ENCODE assay signal across 17 cellular contexts in genomic region chr10:74310652-74311257, GRCh38.
"Had no signal": no experiment of that assay in that cellular context is flagged by ENCODE, and none has a peak within 500 bp of the region (broad histone marks: within the 10 kb centered on the region; RNA-seq: fewer than 3 reads in every experiment).

No MANE protein-coding gene starts in this region.

- H3K36me3 ChIP-seq: gastroesophageal sphincter, right atrium auricular region, tibial artery had no signal

- H3K9me3 ChIP-seq: gastroesophageal sphincter, right atrium auricular region, tibial artery had no signal

- H3K27ac Mint-ChIP-seq: activated B cell treated with CpG ODN at 0.5 μM for 24 hours; activated CD4-positive, alpha-beta T cell treated with anti-CD3 and anti-CD28 coated beads, Interleukin-2, amount 10 ng/mL, durations not matched to agents 7 days and 5 days; activated naive CD8-positive, alpha-beta T cell treated with anti-CD3 and anti-CD28 coated beads, Interleukin-2, amount 50 U/mL, for 24 hours; naive thymus-derived CD4-positive, alpha-beta T cell; stimulated activated effector memory CD8-positive, alpha-beta T cell treated with anti-CD3 and anti-CD28 coated beads, Interleukin-12 subunit alpha, Interleukin-12 subunit beta, amount 100 ng/mL, for 72 hours; T-helper 1 cell treated with Interleukin-12 subunit alpha and Interleukin-12 subunit beta and Interleukin-4 antibody, amounts not matched to agents 30 μg/mL and 1 μg/mL, for 36 hours had no signal

- H3K27me3 Mint-ChIP-seq: activated B cell treated with CpG ODN at 0.5 μM for 24 hours; activated CD4-positive, alpha-beta T cell treated with anti-CD3 and anti-CD28 coated beads, Interleukin-2, amount 10 ng/mL, durations not matched to agents 7 days and 5 days; activated naive CD8-positive, alpha-beta T cell treated with anti-CD3 and anti-CD28 coated beads, Interleukin-2, amount 50 U/mL, for 24 hours; naive thymus-derived CD4-positive, alpha-beta T cell had no signal

- H3K4me1 ChIP-seq: right atrium auricular region had no signal

- H3K9me3 Mint-ChIP-seq: activated B cell treated with CpG ODN at 0.5 μM for 24 hours; activated CD4-positive, alpha-beta T cell treated with anti-CD3 and anti-CD28 coated beads, Interleukin-2, amount 10 ng/mL, durations not matched to agents 7 days and 5 days; activated naive CD8-positive, alpha-beta T cell treated with anti-CD3 and anti-CD28 coated beads, Interleukin-2, amount 50 U/mL, for 24 hours; stimulated activated effector memory CD8-positive, alpha-beta T cell treated with anti-CD3 and anti-CD28 coated beads, Interleukin-12 subunit alpha, Interleukin-12 subunit beta, amount 100 ng/mL, for 72 hours; T-helper 1 cell treated with Interleukin-12 subunit alpha and Interleukin-12 subunit beta and Interleukin-4 antibody, amounts not matched to agents 30 μg/mL and 1 μg/mL, for 36 hours had no signal

- H3K27ac ChIP-seq: coronary artery, gastroesophageal sphincter, right atrium auricular region, tibial artery had no signal

- DNase-seq: activated B cell treated with CpG ODN at 0.5 μM for 24 hours; activated CD4-positive, alpha-beta T cell treated with anti-CD3 and anti-CD28 coated beads, Interleukin-2, amount 10 ng/mL, durations not matched to agents 7 days and 5 days; activated CD8-positive, alpha-beta memory T cell treated with anti-CD3 and anti-CD28 coated beads for 24 hours; activated naive CD4-positive, alpha-beta T cell treated with Interleukin-2 at 50 U/mL for 16 hours; activated naive CD8-positive, alpha-beta T cell treated with anti-CD3 and anti-CD28 coated beads, Interleukin-2, amount 50 U/mL, for 24 hours; effector CD8-positive, alpha-beta T cell; naive thymus-derived CD4-positive, alpha-beta T cell; posterior cingulate gyrus; tibial artery had no signal

- H3K4me3 Mint-ChIP-seq: activated B cell treated with CpG ODN at 0.5 μM for 24 hours; activated CD4-positive, alpha-beta T cell treated with anti-CD3 and anti-CD28 coated beads, Interleukin-2, amount 10 ng/mL, durations not matched to agents 7 days and 5 days; activated naive CD8-positive, alpha-beta T cell treated with anti-CD3 and anti-CD28 coated beads, Interleukin-2, amount 50 U/mL, for 24 hours; naive thymus-derived CD4-positive, alpha-beta T cell; stimulated activated effector memory CD8-positive, alpha-beta T cell treated with anti-CD3 and anti-CD28 coated beads, Interleukin-12 subunit alpha, Interleukin-12 subunit beta, amount 100 ng/mL, for 72 hours; T-helper 1 cell treated with Interleukin-12 subunit alpha and Interleukin-12 subunit beta and Interleukin-4 antibody, amounts not matched to agents 30 μg/mL and 1 μg/mL, for 36 hours had no signal

- H3K27me3 ChIP-seq: gastroesophageal sphincter, right atrium auricular region, tibial artery had no signal

- H3K4me3 ChIP-seq: coronary artery, gastroesophageal sphincter, lung, right atrium auricular region, smooth muscle cell, tibial artery had no signal

- FAIRE-seq: astrocyte had no signal
